In genomic region chr16:68792465-68793324, GRCh38 we compare ENCODE assay signal across 1 cellular context.
A peak's percentile ranks its signal among the peaks of the same experiment; 100 is the strongest.
TF ChIP-seq lines count a peak whose summit lies in the region.

No MANE protein-coding gene starts in this region.

TF ChIP-seq in HepG2, 621 proteins besides CTCF, POLR2A, EP300 and RAD21 (continued from another document and continues in another):
- TF ChIP-seq, protein P1, sequence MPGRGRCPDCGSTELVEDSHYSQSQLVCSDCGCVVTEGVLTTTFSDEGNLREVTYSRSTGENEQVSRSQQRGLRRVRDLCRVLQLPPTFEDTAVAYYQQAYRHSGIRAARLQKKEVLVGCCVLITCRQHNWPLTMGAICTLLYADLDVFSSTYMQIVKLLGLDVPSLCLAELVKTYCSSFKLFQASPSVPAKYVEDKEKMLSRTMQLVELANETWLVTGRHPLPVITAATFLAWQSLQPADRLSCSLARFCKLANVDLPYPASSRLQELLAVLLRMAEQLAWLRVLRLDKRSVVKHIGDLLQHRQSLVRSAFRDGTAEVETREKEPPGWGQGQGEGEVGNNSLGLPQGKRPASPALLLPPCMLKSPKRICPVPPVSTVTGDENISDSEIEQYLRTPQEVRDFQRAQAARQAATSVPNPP (CRISPR knock-in tag; IDR thresholded peaks at IDR 0.05), result peak; percentile 80; the same call in 1 of the 2 replicates
- TF ChIP-seq LCORL (IDR thresholded peaks at IDR 0.05), result no peak
- peak; percentile 80 for TF ChIP-seq LCORL (CRISPR knock-in tag; IDR thresholded peaks at IDR 0.05)
- TF ChIP-seq ATM (IDR thresholded peaks at IDR 0.05; ENCODE audit: borderline replicate concordance), result no peak; the same call in 1 of the 2 replicates
- peak; percentile 34; the same call in 1 of the 2 replicates for TF ChIP-seq ZNF749 (CRISPR knock-in tag; IDR thresholded peaks at IDR 0.05; ENCODE audit: borderline replicate concordance)
- TF ChIP-seq KAT8 (CRISPR knock-in tag; IDR thresholded peaks at IDR 0.05), result peak; percentile 79
- TF ChIP-seq, protein P2, sequence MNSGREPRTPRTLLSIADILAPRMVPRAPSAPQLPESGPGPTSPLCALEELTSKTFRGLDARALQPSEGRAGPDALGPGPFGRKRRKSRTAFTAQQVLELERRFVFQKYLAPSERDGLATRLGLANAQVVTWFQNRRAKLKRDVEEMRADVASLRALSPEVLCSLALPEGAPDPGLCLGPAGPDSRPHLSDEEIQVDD (CRISPR knock-in tag; IDR thresholded peaks at IDR 0.05; ENCODE audit: borderline replicate concordance), result no peak
- 0 out of 2 replicates have a peak, but pooled peaks have one; percentile 30 for TF ChIP-seq ZNF24 (IDR thresholded peaks at IDR 0.05)
- no peak; the same call in 1 of the 2 replicates for TF ChIP-seq ETV6 (CRISPR knock-in tag; conservative IDR thresholded peaks at IDR 0.05)
- TF ChIP-seq SOX6 (IDR thresholded peaks at IDR 0.05), result no peak
- TF ChIP-seq SOX6 (CRISPR knock-in tag; IDR thresholded peaks at IDR 0.05), result peak; percentile 97
- TF ChIP-seq ZBTB20 (CRISPR knock-in tag; IDR thresholded peaks at IDR 0.05; ENCODE audit: borderline replicate concordance, low read depth), result peak; percentile 46; the same call in 1 of the 2 replicates
- TF ChIP-seq TCF7L2 (IDR thresholded peaks at IDR 0.05; ENCODE audit: low read depth, low read length), result peak; percentile 64; the same call in 1 of the 2 replicates
- peak; percentile 48; the same call in 1 of the 2 replicates for TF ChIP-seq POLR2AphosphoS5 (IDR thresholded peaks at IDR 0.05; ENCODE audit: low read depth, low read length)
- TF ChIP-seq ZNF773 (CRISPR knock-in tag; IDR thresholded peaks at IDR 0.05; ENCODE audit: borderline replicate concordance), result no peak
- no peak for TF ChIP-seq EZH2 (conservative IDR thresholded peaks at IDR 0.05; ENCODE audit: low read depth, low read length)
- no peak for TF ChIP-seq NFE2L1 (CRISPR knock-in tag; IDR thresholded peaks at IDR 0.05; ENCODE audit: borderline replicate concordance)
- TF ChIP-seq BHLHE40 (IDR thresholded peaks at IDR 0.05; ENCODE audit: low read length), result peak; percentile 67; the same call in 1 of the 2 replicates
- TF ChIP-seq ZNF530 (CRISPR knock-in tag; IDR thresholded peaks at IDR 0.05; ENCODE audit: low read depth), result no peak
- no peak for TF ChIP-seq ZNF407 (CRISPR knock-in tag; IDR thresholded peaks at IDR 0.05; ENCODE audit: not compliant biosample characterization)
- peak; percentile 85 for TF ChIP-seq ZNF18 (CRISPR knock-in tag; IDR thresholded peaks at IDR 0.05; ENCODE audit: insufficient replicate concordance)
- peak; percentile 72 to 75 for TF ChIP-seq NR2F1 (CRISPR knock-in tag; IDR thresholded peaks at IDR 0.05)
- TF ChIP-seq KLF9 (CRISPR knock-in tag; IDR thresholded peaks at IDR 0.05; ENCODE audit: low read depth), result 0 out of 2 replicates have a peak, but pooled peaks have one; percentile 84
- no peak for TF ChIP-seq ZNF619 (CRISPR knock-in tag; IDR thresholded peaks at IDR 0.05)
- peak; percentile 73; the same call in 1 of the 2 replicates for TF ChIP-seq ZSCAN12 (CRISPR knock-in tag; IDR thresholded peaks at IDR 0.05)
- peak; percentile 100 for TF ChIP-seq ASH2L (IDR thresholded peaks at IDR 0.05; ENCODE audit: insufficient read length, low read depth, low read length)
- peak; percentile 67 for TF ChIP-seq ARNT2 (CRISPR knock-in tag; IDR thresholded peaks at IDR 0.05; ENCODE audit: low read depth)
- peak; percentile 82 for TF ChIP-seq HOXA3 (CRISPR knock-in tag; IDR thresholded peaks at IDR 0.05)
- TF ChIP-seq ZNF224 (CRISPR knock-in tag; IDR thresholded peaks at IDR 0.05), result peak; percentile 86; the same call in 1 of the 2 replicates
- TF ChIP-seq ZNF431 (CRISPR knock-in tag; IDR thresholded peaks at IDR 0.05; ENCODE audit: borderline replicate concordance, low read depth), result peak; percentile 72; the same call in 1 of the 2 replicates
- no peak for TF ChIP-seq ZNF230 (CRISPR knock-in tag; IDR thresholded peaks at IDR 0.05)
- no peak for TF ChIP-seq ELF4 (CRISPR knock-in tag; IDR thresholded peaks at IDR 0.05; ENCODE audit: borderline replicate concordance)
- TF ChIP-seq MAFG (CRISPR knock-in tag; IDR thresholded peaks at IDR 0.05), result no peak
- TF ChIP-seq JUN (CRISPR knock-in tag; IDR thresholded peaks at IDR 0.05), result 0 out of 2 replicates have a peak, but pooled peaks have one; percentile 66
- no peak for TF ChIP-seq FOXA1 (IDR thresholded peaks at IDR 0.05)
- TF ChIP-seq FOXA1 (CRISPR knock-in tag; IDR thresholded peaks at IDR 0.05), result peak; percentile 86
- TF ChIP-seq NKX3-1 (CRISPR knock-in tag; IDR thresholded peaks at IDR 0.05), result peak; percentile 92
- peak; percentile 94 for TF ChIP-seq GFI1 (CRISPR knock-in tag; IDR thresholded peaks at IDR 0.05; ENCODE audit: borderline replicate concordance)
- TF ChIP-seq SRSF1 (optimal IDR thresholded peaks at IDR 0.05; ENCODE audit: low read depth, low read length), result no peak
- TF ChIP-seq HIC2 (CRISPR knock-in tag; IDR thresholded peaks at IDR 0.05; ENCODE audit: low read depth), result peak; percentile 80
- no peak for TF ChIP-seq U2AF1 (optimal IDR thresholded peaks at IDR 0.05; ENCODE audit: low read depth, low read length)
- TF ChIP-seq ZFP90 (CRISPR knock-in tag; IDR thresholded peaks at IDR 0.05; ENCODE audit: borderline replicate concordance), result peak; percentile 91
- TF ChIP-seq ZNF567 (CRISPR knock-in tag; IDR thresholded peaks at IDR 0.05; ENCODE audit: borderline replicate concordance), result no peak; the same call in 1 of the 2 replicates
- TF ChIP-seq HOMEZ (CRISPR knock-in tag; IDR thresholded peaks at IDR 0.05; ENCODE audit: low read depth), result no peak; the same call in 1 of the 2 replicates
- TF ChIP-seq MED8 (CRISPR knock-in tag; IDR thresholded peaks at IDR 0.05; ENCODE audit: insufficient replicate concordance), result no peak
- TF ChIP-seq RAD51 (IDR thresholded peaks at IDR 0.05; ENCODE audit: borderline replicate concordance), result no peak
- no peak for TF ChIP-seq NPAS2 (CRISPR knock-in tag; IDR thresholded peaks at IDR 0.05; ENCODE audit: borderline replicate concordance)
- TF ChIP-seq, protein P3, sequence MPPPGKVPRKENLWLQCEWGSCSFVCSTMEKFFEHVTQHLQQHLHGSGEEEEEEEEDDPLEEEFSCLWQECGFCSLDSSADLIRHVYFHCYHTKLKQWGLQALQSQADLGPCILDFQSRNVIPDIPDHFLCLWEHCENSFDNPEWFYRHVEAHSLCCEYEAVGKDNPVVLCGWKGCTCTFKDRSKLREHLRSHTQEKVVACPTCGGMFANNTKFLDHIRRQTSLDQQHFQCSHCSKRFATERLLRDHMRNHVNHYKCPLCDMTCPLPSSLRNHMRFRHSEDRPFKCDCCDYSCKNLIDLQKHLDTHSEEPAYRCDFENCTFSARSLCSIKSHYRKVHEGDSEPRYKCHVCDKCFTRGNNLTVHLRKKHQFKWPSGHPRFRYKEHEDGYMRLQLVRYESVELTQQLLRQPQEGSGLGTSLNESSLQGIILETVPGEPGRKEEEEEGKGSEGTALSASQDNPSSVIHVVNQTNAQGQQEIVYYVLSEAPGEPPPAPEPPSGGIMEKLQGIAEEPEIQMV (CRISPR knock-in tag; IDR thresholded peaks at IDR 0.05; ENCODE audit: low read depth), result no peak; the same call in 1 of the 2 replicates
- TF ChIP-seq SMARCC2 (IDR thresholded peaks at IDR 0.05), result no peak
- TF ChIP-seq IKZF5 (CRISPR knock-in tag; IDR thresholded peaks at IDR 0.05), result peak; percentile 99
- no peak for TF ChIP-seq ZNF468 (CRISPR knock-in tag; IDR thresholded peaks at IDR 0.05)
- no peak for TF ChIP-seq EEA1 (CRISPR knock-in tag; IDR thresholded peaks at IDR 0.05; ENCODE audit: borderline replicate concordance)
- no peak for TF ChIP-seq SETDB1 (CRISPR knock-in tag; IDR thresholded peaks at IDR 0.05; ENCODE audit: borderline replicate concordance)
- peak; percentile 83 for TF ChIP-seq IRX3 (CRISPR knock-in tag; IDR thresholded peaks at IDR 0.05; ENCODE audit: borderline replicate concordance, low read depth)
- no peak for TF ChIP-seq CAMTA2 (CRISPR knock-in tag; IDR thresholded peaks at IDR 0.05; ENCODE audit: borderline replicate concordance)
